8 cellular contexts compared by ENCODE assay signal in genomic region chr10:87864497-87865059, GRCh38. TPM values are rescaled to one million over a fixed set of nuclear protein-coding genes. Genes with fewer than 3 reads are reported as not detected.
DNase-seq lines count a peak whose midpoint lies in the region; FAIRE-seq and TF ChIP-seq lines count a peak whose summit lies in the region.

No MANE protein-coding gene starts in this region.

- no peak for DNase-seq in activated naive CD8-positive, alpha-beta T cell treated with anti-CD3 and anti-CD28 coated beads for 36 hours
- DNase-seq in kidney (no peak), superior temporal gyrus (ENCODE audit: extremely low spot score) (peak; percentile 63), mucosa of gallbladder (ENCODE audit: low spot score) (no peak), NCI-H2196 (lab: John Stamatoyannopoulos, UW; ENCODE audit: unreplicated experiment) (no peak), HTR-8/SVneo (ENCODE audit: insufficient read length, low spot score) (no peak)

- H3K27me3 ChIP-seq in BLaER1: no peaks in the 10 kb centered on the region
- no peaks in the 10 kb centered on the region for H3K27me3 ChIP-seq in HUES64 (ENCODE audit: insufficient read depth, low read length)

- no peaks in the 10 kb centered on the region for H3K36me3 ChIP-seq in BLaER1
- peaks cover 3% of the 10 kb centered on the region; the same call in 1 of the 2 replicates for H3K36me3 ChIP-seq in HUES64 (ENCODE audit: insufficient read depth, low read length)
- no peaks in the 10 kb centered on the region for H3K36me3 ChIP-seq in kidney (ENCODE audit: control insufficient read depth in 1 of 2, insufficient read depth in 2 of 2, low read length in 2 of 2)

- H3K4me2 ChIP-seq in BLaER1: peak overlapping the region; percentile 85

- peaks cover 26% of the 10 kb centered on the region for H3K36me3 Mint-ChIP-seq in activated naive CD8-positive, alpha-beta T cell treated with anti-CD3 and anti-CD28 coated beads for 36 hours

- H3K9me3 ChIP-seq in BLaER1 (no peaks in the 10 kb centered on the region), HUES64 (ENCODE audit: insufficient read depth, low read depth, low read length) (no peaks in the 10 kb centered on the region), kidney (ENCODE audit: control insufficient read depth in 1 of 2, low read length in 2 of 2) (no peaks in the 10 kb centered on the region)

- H3K9ac ChIP-seq in BLaER1 (peak overlapping the region; percentile 99), HUES64 (ENCODE audit: low read depth, low read length) (peak overlapping the region; percentile 57), kidney (ENCODE audit: low read length in 2 of 2) (peak overlapping the region; percentile 77 to 87)

- WGBS in HUES64: 2% methylated on average over 16 of the region's 16 CpGs

- FAIRE-seq in kidney (lab: Jason Lieb, UNC): no peak
- no peak for FAIRE-seq in HTR-8/SVneo (lab: Jason Lieb, UNC)

- H3K4me1 Mint-ChIP-seq in activated naive CD8-positive, alpha-beta T cell treated with anti-CD3 and anti-CD28 coated beads for 36 hours: peaks cover 44% of the 10 kb centered on the region

- H3K4me3 Mint-ChIP-seq in activated naive CD8-positive, alpha-beta T cell treated with anti-CD3 and anti-CD28 coated beads for 36 hours: peak overlapping the region; percentile 85

- no peak for TF ChIP-seq CTCF in kidney (IDR thresholded peaks at IDR 0.05; ENCODE audit: borderline replicate concordance, extremely low read depth, insufficient read depth)

- H3K27ac Mint-ChIP-seq in activated naive CD8-positive, alpha-beta T cell treated with anti-CD3 and anti-CD28 coated beads for 36 hours: peak overlapping the region; percentile 93

- no peaks in the 10 kb centered on the region for H3K9me3 Mint-ChIP-seq in activated naive CD8-positive, alpha-beta T cell treated with anti-CD3 and anti-CD28 coated beads for 36 hours

- peak overlapping the region; percentile 97 for H3K27ac ChIP-seq in BLaER1
- no peak overlapping the region for H3K27ac ChIP-seq in HUES64 (ENCODE audit: low read depth, low read length)
- H3K27ac ChIP-seq in kidney (ENCODE audit: low read depth in 2 of 2, low read length in 2 of 2): peak overlapping the region; percentile 85 to 92

- intact Hi-C loops in kidney (cut with DNase I): no loop called here

- H3K4me3 ChIP-seq in BLaER1: peak overlapping the region; percentile 90
- H3K4me3 ChIP-seq in HUES64 (ENCODE audit: low read length): peak overlapping the region; percentile 96
- H3K4me3 ChIP-seq in kidney (ENCODE audit: low read length in 2 of 2): peak overlapping the region; percentile 97 to 99

- H3K4me1 ChIP-seq in BLaER1 (peaks cover 31% of the 10 kb centered on the region), HUES64 (ENCODE audit: insufficient read depth, low read length) (peaks cover 22% of the 10 kb centered on the region), kidney (ENCODE audit: control insufficient read depth in 1 of 2, insufficient read depth in 1 of 2, low read depth in 1 of 2, low read length in 2 of 2) (peaks cover 6 to 11% of the 10 kb centered on the region in 2 donors)

- peaks cover 59% of the 10 kb centered on the region for H4K20me1 ChIP-seq in BLaER1

- no peaks in the 10 kb centered on the region for H3K27me3 Mint-ChIP-seq in activated naive CD8-positive, alpha-beta T cell treated with anti-CD3 and anti-CD28 coated beads for 36 hours

RNA-seq across cellular contexts. Expression of gene PTEN, which starts 1.2 kb away (rescaled TPM):
- 22.1 TPM for polyA plus RNA-seq in HUES64 (2013, experiment 1 of 2)
- polyA plus RNA-seq in HUES64 (2013, experiment 2 of 2): 27.3 TPM
- 10 to 100 TPM; 44.5 to 50.8 TPM for total RNA-seq in activated naive CD8-positive, alpha-beta T cell treated with anti-CD3 and anti-CD28 coated beads for 36 hours
- 154 TPM for total RNA-seq in kidney
- 22.3 TPM for polyA plus RNA-seq in kidney (ENCODE audit: insufficient read depth, low read depth, low replicate concordance)
- 89.9 TPM for total RNA-seq in mucosa of gallbladder

RNA-seq across cellular contexts. Expression of gene KLLN, which starts 1.2 kb away (rescaled TPM):
- polyA plus RNA-seq in HUES64 (2013, experiment 1 of 2): 0.35 TPM
- 0.32 TPM for polyA plus RNA-seq in HUES64 (2013, experiment 2 of 2)
- under 1 TPM; 0.58 to 0.64 TPM for total RNA-seq in activated naive CD8-positive, alpha-beta T cell treated with anti-CD3 and anti-CD28 coated beads for 36 hours
- total RNA-seq in kidney (1.7 TPM), mucosa of gallbladder (0.69 TPM)
- 0.82 TPM for polyA plus RNA-seq in kidney (ENCODE audit: insufficient read depth, low read depth, low replicate concordance)

RNA-seq across cellular contexts. Expression of gene ATAD1, which starts 46.6 kb away (rescaled TPM):
- 22.5 TPM for polyA plus RNA-seq in HUES64 (2013, experiment 1 of 2)
- 25.3 TPM for polyA plus RNA-seq in HUES64 (2013, experiment 2 of 2)
- total RNA-seq in activated naive CD8-positive, alpha-beta T cell treated with anti-CD3 and anti-CD28 coated beads for 36 hours: 10 to 100 TPM; 49.2 to 49.6 TPM
- 57.3 TPM for total RNA-seq in kidney
- 22.0 TPM for polyA plus RNA-seq in kidney (ENCODE audit: insufficient read depth, low read depth, low replicate concordance)
- total RNA-seq in mucosa of gallbladder: 39.2 TPM
